ENCODE assay signal across 1 cellular context in genomic region chr16:23676924-23677480, GRCh38.
A peak's percentile ranks its signal among the peaks of the same experiment; 100 is the strongest.
TF ChIP-seq lines count a peak whose summit lies in the region.

No MANE protein-coding gene starts in this region.

TF ChIP-seq in HepG2, 621 proteins besides CTCF, POLR2A, EP300 and RAD21 (continues in another document):
- TF ChIP-seq ZC3H13 (CRISPR knock-in tag; IDR thresholded peaks at IDR 0.05) (0 out of 2 replicates have a peak, but pooled peaks have one; percentile 31), HIVEP1 (CRISPR knock-in tag; IDR thresholded peaks at IDR 0.05) (no peak), PRDM15 (CRISPR knock-in tag; IDR thresholded peaks at IDR 0.05) (no peak), ATF2 (CRISPR knock-in tag; IDR thresholded peaks at IDR 0.05) (no peak), DBP (CRISPR knock-in tag; IDR thresholded peaks at IDR 0.05; ENCODE audit: not compliant biosample characterization) (no peak), ZNF354B (CRISPR knock-in tag; IDR thresholded peaks at IDR 0.05) (no peak), ZNF646 (CRISPR knock-in tag; IDR thresholded peaks at IDR 0.05) (0 out of 2 replicates have a peak, but pooled peaks have one; percentile 37), ZNF672 (CRISPR knock-in tag; IDR thresholded peaks at IDR 0.05) (no peak), TGIF2 (CRISPR knock-in tag; IDR thresholded peaks at IDR 0.05) (peak; percentile 47; the same call in 1 of the 2 replicates), ZMYM3 (CRISPR knock-in tag; IDR thresholded peaks at IDR 0.05) (0 out of 2 replicates have a peak, but pooled peaks have one; percentile 19), ARID4A (CRISPR knock-in tag; IDR thresholded peaks at IDR 0.05; ENCODE audit: borderline replicate concordance) (peak; percentile 25; the same call in 1 of the 2 replicates), MTF1 (CRISPR knock-in tag; IDR thresholded peaks at IDR 0.05) (no peak), ZNF17 (CRISPR knock-in tag; IDR thresholded peaks at IDR 0.05) (no peak), NR2C2 (CRISPR knock-in tag; IDR thresholded peaks at IDR 0.05; ENCODE audit: borderline replicate concordance) (no peak), ZNF510 (CRISPR knock-in tag; IDR thresholded peaks at IDR 0.05; ENCODE audit: low read depth) (no peak), ZNF232 (CRISPR knock-in tag; IDR thresholded peaks at IDR 0.05; ENCODE audit: borderline replicate concordance) (no peak), SRSF9 (IDR thresholded peaks at IDR 0.05; ENCODE audit: borderline replicate concordance, insufficient read depth, low read depth, low read length, poor library complexity, severe bottlenecking) (no peak), GATAD2A (CRISPR knock-in tag; IDR thresholded peaks at IDR 0.05) (no peak)
- TF ChIP-seq, protein P1, sequence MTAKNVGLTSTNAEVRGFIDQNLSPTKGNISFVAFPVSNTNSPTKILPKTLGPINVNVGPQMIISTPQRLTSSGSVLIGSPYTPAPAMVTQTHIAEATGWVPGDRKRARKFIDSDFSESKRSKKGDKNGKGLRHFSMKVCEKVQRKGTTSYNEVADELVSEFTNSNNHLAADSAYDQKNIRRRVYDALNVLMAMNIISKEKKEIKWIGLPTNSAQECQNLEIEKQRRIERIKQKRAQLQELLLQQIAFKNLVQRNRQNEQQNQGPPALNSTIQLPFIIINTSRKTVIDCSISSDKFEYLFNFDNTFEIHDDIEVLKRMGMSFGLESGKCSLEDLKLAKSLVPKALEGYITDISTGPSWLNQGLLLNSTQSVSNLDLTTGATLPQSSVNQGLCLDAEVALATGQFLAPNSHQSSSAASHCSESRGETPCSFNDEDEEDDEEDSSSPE (CRISPR knock-in tag; IDR thresholded peaks at IDR 0.05): 0 out of 2 replicates have a peak, but pooled peaks have one; percentile 30
- TF ChIP-seq, protein P2, sequence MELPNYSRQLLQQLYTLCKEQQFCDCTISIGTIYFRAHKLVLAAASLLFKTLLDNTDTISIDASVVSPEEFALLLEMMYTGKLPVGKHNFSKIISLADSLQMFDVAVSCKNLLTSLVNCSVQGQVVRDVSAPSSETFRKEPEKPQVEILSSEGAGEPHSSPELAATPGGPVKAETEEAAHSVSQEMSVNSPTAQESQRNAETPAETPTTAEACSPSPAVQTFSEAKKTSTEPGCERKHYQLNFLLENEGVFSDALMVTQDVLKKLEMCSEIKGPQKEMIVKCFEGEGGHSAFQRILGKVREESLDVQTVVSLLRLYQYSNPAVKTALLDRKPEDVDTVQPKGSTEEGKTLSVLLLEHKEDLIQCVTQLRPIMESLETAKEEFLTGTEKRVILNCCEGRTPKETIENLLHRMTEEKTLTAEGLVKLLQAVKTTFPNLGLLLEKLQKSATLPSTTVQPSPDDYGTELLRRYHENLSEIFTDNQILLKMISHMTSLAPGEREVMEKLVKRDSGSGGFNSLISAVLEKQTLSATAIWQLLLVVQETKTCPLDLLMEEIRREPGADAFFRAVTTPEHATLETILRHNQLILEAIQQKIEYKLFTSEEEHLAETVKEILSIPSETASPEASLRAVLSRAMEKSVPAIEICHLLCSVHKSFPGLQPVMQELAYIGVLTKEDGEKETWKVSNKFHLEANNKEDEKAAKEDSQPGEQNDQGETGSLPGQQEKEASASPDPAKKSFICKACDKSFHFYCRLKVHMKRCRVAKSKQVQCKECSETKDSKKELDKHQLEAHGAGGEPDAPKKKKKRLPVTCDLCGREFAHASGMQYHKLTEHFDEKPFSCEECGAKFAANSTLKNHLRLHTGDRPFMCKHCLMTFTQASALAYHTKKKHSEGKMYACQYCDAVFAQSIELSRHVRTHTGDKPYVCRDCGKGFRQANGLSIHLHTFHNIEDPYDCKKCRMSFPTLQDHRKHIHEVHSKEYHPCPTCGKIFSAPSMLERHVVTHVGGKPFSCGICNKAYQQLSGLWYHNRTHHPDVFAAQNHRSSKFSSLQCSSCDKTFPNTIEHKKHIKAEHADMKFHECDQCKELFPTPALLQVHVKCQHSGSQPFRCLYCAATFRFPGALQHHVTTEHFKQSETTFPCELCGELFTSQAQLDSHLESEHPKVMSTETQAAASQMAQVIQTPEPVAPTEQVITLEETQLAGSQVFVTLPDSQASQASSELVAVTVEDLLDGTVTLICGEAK (IDR thresholded peaks at IDR 0.05): no peak
- TF ChIP-seq, protein P2 (CRISPR knock-in tag; IDR thresholded peaks at IDR 0.05): no peak
